Comparison of ENCODE assay signal across 27 cellular contexts in the genomic region with DNA sequence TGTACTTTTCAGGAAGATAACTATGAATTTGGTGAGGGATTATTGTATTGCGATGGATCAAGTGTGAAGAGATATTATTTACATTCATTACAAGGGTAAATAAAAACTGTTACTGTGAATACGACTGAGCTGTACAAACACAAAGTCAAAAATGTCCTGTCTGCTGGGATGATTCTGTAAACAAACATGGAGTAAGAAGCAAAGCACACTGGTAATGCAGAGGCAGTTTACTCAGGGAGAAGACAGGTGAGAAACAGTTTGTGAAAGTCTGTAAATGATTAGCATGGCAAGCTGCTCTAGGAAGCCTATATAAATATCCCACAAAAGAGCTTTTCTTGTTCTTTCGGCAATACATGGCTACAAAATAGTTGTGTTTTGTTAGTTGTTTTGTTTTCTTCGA.
DNase-seq lines count a peak whose midpoint lies in the region; ATAC-seq, FAIRE-seq and TF ChIP-seq lines count a peak whose summit lies in the region.
"Had no signal": no experiment of that assay in that cellular context is flagged by ENCODE, and none has a peak within 500 bp of the region (broad histone marks: within the 10 kb centered on the region; RNA-seq: fewer than 3 reads in every experiment).

No MANE protein-coding gene starts in this region.

- no peak overlapping the region for H3K27ac ChIP-seq in A549
- H3K27ac ChIP-seq: BLaER1 treated with 17β-estradiol and CSF1 and Interleukin-3, amounts not matched to agents 10 nM and 100 nM; SJSA1; testis; uterus had no signal

- FAIRE-seq in A549 (lab: Jason Lieb, UNC): no peak
- FAIRE-seq: GM12891, RCC 7860 had no signal

- no peaks in the 10 kb centered on the region for H3K9me3 Mint-ChIP-seq in activated T-helper 17 cell treated with anti-CD3 and anti-CD28 coated beads, Interleukin-2, amount 50 U/mL, for 72 hours
- H3K9me3 Mint-ChIP-seq in activated naive CD8-positive, alpha-beta T cell treated with anti-CD3 and anti-CD28 coated beads for 36 hours: peaks cover 3% of the 10 kb centered on the region
- H3K9me3 Mint-ChIP-seq: activated naive CD4-positive, alpha-beta T cell treated with anti-CD3 and anti-CD28 coated beads, Interleukin-2, amount 10 ng/mL, durations not matched to agents 7 days and 5 days had no signal

- TF ChIP-seq CTCF in A549 (IDR thresholded peaks at IDR 0.05) (no peak), LNCaP clone FGC (IDR thresholded peaks at IDR 0.05; ENCODE audit: control insufficient read depth, extremely low read depth, insufficient read depth) (no peak)

- POLR2A ChIA-PET in A549 (lab: Yijun Ruan, JAX): no interaction called here

- 33% methylated on average over 4 of the region's 4 CpGs for WGBS in A549 (ENCODE audit: missing lambda C conversion rate)

- CTCF ChIA-PET in A549 (lab: Yijun Ruan, JAX): interaction anchor here (0.7 to 3.1 kb wide), 10 partner anchors 12 to 330 kb away, joined by 3 to 10 read pairs (median 3); no protein-coding TSS in a partner anchor

- no peak for TF ChIP-seq POLR2A in A549 (IDR thresholded peaks at IDR 0.05; ENCODE audit: low read length)

- TF ChIP-seq EP300 in A549 (IDR thresholded peaks at IDR 0.05): no peak

- no peak overlapping the region for H3K4me3 Mint-ChIP-seq in activated T-helper 17 cell treated with anti-CD3 and anti-CD28 coated beads, Interleukin-2, amount 50 U/mL, for 72 hours
- H3K4me3 Mint-ChIP-seq in activated naive CD8-positive, alpha-beta T cell treated with anti-CD3 and anti-CD28 coated beads for 36 hours: no peak overlapping the region
- H3K4me3 Mint-ChIP-seq: activated CD4-positive, alpha-beta T cell treated with anti-CD3 and anti-CD28 coated beads, Interleukin-2, amount 10 ng/mL, durations not matched to agents 7 days and 5 days; activated naive CD4-positive, alpha-beta T cell treated with anti-CD3 and anti-CD28 coated beads, Interleukin-2, amount 10 ng/mL, durations not matched to agents 7 days and 5 days; activated T-cell treated with anti-CD3 and anti-CD28 coated beads, Interleukin-2, amount 50 U/mL, for 72 hours; naive B cell had no signal

- H3K27me3 Mint-ChIP-seq in activated T-helper 17 cell treated with anti-CD3 and anti-CD28 coated beads, Interleukin-2, amount 50 U/mL, for 72 hours: no peaks in the 10 kb centered on the region
- H3K27me3 Mint-ChIP-seq in activated naive CD8-positive, alpha-beta T cell treated with anti-CD3 and anti-CD28 coated beads for 36 hours: no peaks in the 10 kb centered on the region
- H3K27me3 Mint-ChIP-seq: activated CD4-positive, alpha-beta T cell treated with anti-CD3 and anti-CD28 coated beads, Interleukin-2, amount 10 ng/mL, durations not matched to agents 7 days and 5 days; activated naive CD4-positive, alpha-beta T cell treated with anti-CD3 and anti-CD28 coated beads, Interleukin-2, amount 10 ng/mL, durations not matched to agents 7 days and 5 days had no signal

- peak overlapping the region; percentile 52 for H3K27ac Mint-ChIP-seq in activated T-helper 17 cell treated with anti-CD3 and anti-CD28 coated beads, Interleukin-2, amount 50 U/mL, for 72 hours
- H3K27ac Mint-ChIP-seq in activated naive CD8-positive, alpha-beta T cell treated with anti-CD3 and anti-CD28 coated beads for 36 hours: no peak overlapping the region
- H3K27ac Mint-ChIP-seq: activated CD4-positive, alpha-beta T cell treated with anti-CD3 and anti-CD28 coated beads, Interleukin-2, amount 10 ng/mL, durations not matched to agents 7 days and 5 days; activated naive CD4-positive, alpha-beta T cell treated with anti-CD3 and anti-CD28 coated beads, Interleukin-2, amount 10 ng/mL, durations not matched to agents 7 days and 5 days; activated T-cell treated with anti-CD3 and anti-CD28 coated beads, Interleukin-2, amount 50 U/mL, for 72 hours; naive B cell had no signal

- H3K36me3 Mint-ChIP-seq in activated T-helper 17 cell treated with anti-CD3 and anti-CD28 coated beads, Interleukin-2, amount 50 U/mL, for 72 hours (ENCODE audit: low read depth): no peaks in the 10 kb centered on the region
- H3K36me3 Mint-ChIP-seq in activated naive CD8-positive, alpha-beta T cell treated with anti-CD3 and anti-CD28 coated beads for 36 hours: peaks cover 18% of the 10 kb centered on the region
- H3K36me3 Mint-ChIP-seq: naive B cell had no signal

- DNase-seq in A549 (ENCODE audit: low read depth in 1 of 2, low spot score in 1 of 2) (peak in 1 of 2 experiments; percentile 24), LNCaP clone FGC (ENCODE audit: low read depth) (peak; percentile 53), left lobe of liver (ENCODE audit: low spot score) (no peak), iPS-NIHi7 (ENCODE audit: extremely low spot score) (no peak), NCI-H146 (lab: John Stamatoyannopoulos, UW) (no peak)
- no peak for DNase-seq in activated naive CD8-positive, alpha-beta T cell treated with anti-CD3 and anti-CD28 coated beads for 36 hours
- DNase-seq: activated CD4-positive, alpha-beta T cell treated with anti-CD3 and anti-CD28 coated beads, Interleukin-2, amount 10 ng/mL, durations not matched to agents 7 days and 5 days; activated naive CD4-positive, alpha-beta T cell treated with anti-CD3 and anti-CD28 coated beads, Interleukin-2, amount 10 ng/mL, durations not matched to agents 7 days and 5 days; activated T-cell treated with anti-CD3 and anti-CD28 coated beads, Interleukin-2, amount 50 U/mL, for 72 hours; aorta; H7; naive B cell; NCI-H1048; NCI-H187 treated with DMSO at 0.1 percent for 48 hours; NCI-H446; nucleus accumbens; retina; stimulated activated CD4-positive, alpha-beta T cell treated with anti-CD3 and anti-CD28 coated beads, Interleukin-4, amount 100 ng/mL, for 4 hours; stimulated activated naive CD4-positive, alpha-beta T cell; testis; uterus had no signal

- no peak for TF ChIP-seq RAD21 in A549 (conservative IDR thresholded peaks at IDR 0.05 in 1 of 2, IDR thresholded peaks at IDR 0.05 in 1 of 2)

- H3K4me3 ChIP-seq in A549: no peak overlapping the region
- H3K4me3 ChIP-seq in LNCaP clone FGC (ENCODE audit: low read depth, low read length): no peak overlapping the region
- H3K4me3 ChIP-seq: BLaER1 treated with 17β-estradiol and CSF1 and Interleukin-3, amounts not matched to agents 10 nM and 100 nM; SJSA1; testis; uterus had no signal

- H3K9me3 ChIP-seq in A549: no peaks in the 10 kb centered on the region
- H3K9me3 ChIP-seq: SJSA1, testis, uterus had no signal

- H3K4me1 ChIP-seq in A549: peaks cover 13% of the 10 kb centered on the region
- H3K4me1 ChIP-seq: SJSA1, testis, uterus had no signal

- peaks cover 5% of the 10 kb centered on the region for H3K4me1 Mint-ChIP-seq in activated T-helper 17 cell treated with anti-CD3 and anti-CD28 coated beads, Interleukin-2, amount 50 U/mL, for 72 hours
- H3K4me1 Mint-ChIP-seq in activated naive CD8-positive, alpha-beta T cell treated with anti-CD3 and anti-CD28 coated beads for 36 hours: no peaks in the 10 kb centered on the region
- H3K4me1 Mint-ChIP-seq: activated CD4-positive, alpha-beta T cell treated with anti-CD3 and anti-CD28 coated beads, Interleukin-2, amount 10 ng/mL, durations not matched to agents 7 days and 5 days; activated naive CD4-positive, alpha-beta T cell treated with anti-CD3 and anti-CD28 coated beads, Interleukin-2, amount 10 ng/mL, durations not matched to agents 7 days and 5 days; naive B cell had no signal

- peak in 1 of 2 experiments; percentile 46; a peak in 2 of 6 replicates for ATAC-seq in A549
- no peak for ATAC-seq in activated T-helper 17 cell treated with anti-CD3 and anti-CD28 coated beads, Interleukin-2, amount 50 U/mL, for 72 hours (replicated peaks)
- ATAC-seq in left lobe of liver: peak; percentile 95
- no peak for ATAC-seq in HG02938 (IDR thresholded peaks at IDR 0.05; ENCODE audit: unreplicated experiment)
- ATAC-seq: activated T-cell treated with anti-CD3 and anti-CD28 coated beads, Interleukin-2, amount 50 U/mL, for 72 hours had no signal

- peak overlapping the region; percentile 51 for H3K4me2 ChIP-seq in A549
- H3K4me2 ChIP-seq: BLaER1 treated with 17β-estradiol and CSF1 and Interleukin-3, amounts not matched to agents 10 nM and 100 nM had no signal

TF ChIP-seq in A549, 52 proteins besides CTCF, POLR2A, EP300 and RAD21:
- TF ChIP-seq, protein P1, sequence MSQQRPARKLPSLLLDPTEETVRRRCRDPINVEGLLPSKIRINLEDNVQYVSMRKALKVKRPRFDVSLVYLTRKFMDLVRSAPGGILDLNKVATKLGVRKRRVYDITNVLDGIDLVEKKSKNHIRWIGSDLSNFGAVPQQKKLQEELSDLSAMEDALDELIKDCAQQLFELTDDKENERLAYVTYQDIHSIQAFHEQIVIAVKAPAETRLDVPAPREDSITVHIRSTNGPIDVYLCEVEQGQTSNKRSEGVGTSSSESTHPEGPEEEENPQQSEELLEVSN (IDR thresholded peaks at IDR 0.05; ENCODE audit: borderline replicate concordance, low read depth): no peak
- TF ChIP-seq CBX8 (IDR thresholded peaks at IDR 0.05) (no peak), TP53 (CRISPR knock-in tag; IDR thresholded peaks at IDR 0.05) (no peak), EHF (CRISPR knock-in tag; IDR thresholded peaks at IDR 0.05) (no peak), CEBPB (IDR thresholded peaks at IDR 0.05) (no peak), RNF2 (IDR thresholded peaks at IDR 0.05; ENCODE audit: borderline replicate concordance, low read depth) (no peak), NFE2L2 (conservative IDR thresholded peaks at IDR 0.05; ENCODE audit: low read length) (no peak), ESRRA (IDR thresholded peaks at IDR 0.05; ENCODE audit: borderline replicate concordance, low read length) (no peak), SREBF2 (IDR thresholded peaks at IDR 0.05) (no peak), ZFP36 (IDR thresholded peaks at IDR 0.05; ENCODE audit: borderline replicate concordance, partially characterized antibody) (no peak), HDAC2 (IDR thresholded peaks at IDR 0.05) (no peak), ZC3H11A (IDR thresholded peaks at IDR 0.05) (no peak), EHMT2 (IDR thresholded peaks at IDR 0.05; ENCODE audit: low read depth) (no peak), ZSCAN20 (CRISPR knock-in tag; IDR thresholded peaks at IDR 0.05) (no peak), RARB (CRISPR knock-in tag; IDR thresholded peaks at IDR 0.05) (no peak)
